In genomic region chr20:1893721-1894470, GRCh38 we compare ENCODE assay signal across 7 cellular contexts. TPM values are rescaled to one million over a fixed set of nuclear protein-coding genes. Genes with fewer than 3 reads are reported as not detected.
A peak's percentile ranks its signal among the peaks of the same experiment; 100 is the strongest.
DNase-seq lines count a peak whose midpoint lies in the region; ATAC-seq, FAIRE-seq and TF ChIP-seq lines count a peak whose summit lies in the region.

No MANE protein-coding gene starts in this region.

- no peak for FAIRE-seq in H54 (lab: Jason Lieb, UNC)

- H3K9me3 ChIP-seq in MG63 (no peaks in the 10 kb centered on the region), liver (ENCODE audit: control insufficient read depth in 4 of 4, low read length in 3 of 4) (no peaks in the 10 kb centered on the region)

- no peak for TF ChIP-seq POLR2A in H54 (IDR thresholded peaks at IDR 0.05; ENCODE audit: low read depth, low read length)

- ATAC-seq in HG03378 (IDR thresholded peaks at IDR 0.05; ENCODE audit: unreplicated experiment), result no peak

- peaks cover 8% of the 10 kb centered on the region for H3K36me3 ChIP-seq in MG63
- no peaks in the 10 kb centered on the region for H3K36me3 ChIP-seq in liver (ENCODE audit: control insufficient read depth in 4 of 4, insufficient read depth in 3 of 4, low read depth in 1 of 4, low read length in 3 of 4)

- H3K4me1 ChIP-seq in liver (ENCODE audit: control insufficient read depth in 4 of 4, insufficient read depth in 4 of 4, low read length in 3 of 4), result peaks cover 13 to 58% (median 34%) of the 10 kb centered on the region in 4 donors

- TF ChIP-seq CTCF in brain (conservative IDR thresholded peaks at IDR 0.05) (peak in 1 of 2 experiments; percentile 28), liver (IDR thresholded peaks at IDR 0.05; ENCODE audit: low read depth, low read length, missing input control) (no peak)

- H3K27ac Mint-ChIP-seq in brain, result peak overlapping the region; percentile 53 to 90 (median 66)

- H3K27ac ChIP-seq in liver (ENCODE audit: low read depth in 1 of 2, low read length in 2 of 2) (peak overlapping the region; percentile 81 to 87), temporal lobe (ENCODE audit: low read depth, low read length) (peak overlapping the region; percentile 95)

- WGBS in liver, result 30% methylated on average over 54 of the region's 54 CpGs

- H3K27me3 Mint-ChIP-seq in brain, result no peaks in the 10 kb centered on the region

- peak overlapping the region; percentile 69 for H3K4me3 ChIP-seq in MG63
- peak overlapping the region; percentile 42 to 88 (median 53) for H3K4me3 ChIP-seq in liver (ENCODE audit: low read depth in 1 of 3, low read length in 3 of 3)

- no peak for TF ChIP-seq RAD21 in liver (IDR thresholded peaks at IDR 0.05)

- no peaks in the 10 kb centered on the region for H3K9me3 Mint-ChIP-seq in brain

- no peaks in the 10 kb centered on the region for H3K36me3 Mint-ChIP-seq in brain

- H3K9ac ChIP-seq in liver (ENCODE audit: low read depth in 1 of 2, low read length in 2 of 2), result peak overlapping the region in 1 of 2 donors; percentile 30

- H3K4me3 Mint-ChIP-seq in brain, result peak overlapping the region; percentile 81 to 89 (median 84)

- H3K4me1 Mint-ChIP-seq in brain, result peaks cover 55% of the 10 kb centered on the region

- no peak for DNase-seq in MG63
- no peak for DNase-seq in H54 (ENCODE audit: insufficient read length, low spot score)
- DNase-seq in effector CD4-positive, alpha-beta T cell, result no peak

- H3K27me3 ChIP-seq in MG63 (no peaks in the 10 kb centered on the region), liver (ENCODE audit: control insufficient read depth in 4 of 4, insufficient read depth in 4 of 4, low read length in 3 of 4) (no peaks in the 10 kb centered on the region)

TF ChIP-seq in liver, 16 proteins besides CTCF, POLR2A, EP300 and RAD21:
- TF ChIP-seq HNF4A (conservative IDR thresholded peaks at IDR 0.05) (no peak), TAF1 (conservative IDR thresholded peaks at IDR 0.05) (peak; percentile 61), RXRA (IDR thresholded peaks at IDR 0.05) (peak in 1 of 2 donors; percentile 50), ZBTB33 (IDR thresholded peaks at IDR 0.05) (no peak), FOXA1 (IDR thresholded peaks at IDR 0.05) (no peak), SP1 (IDR thresholded peaks at IDR 0.05) (no peak), YY1 (IDR thresholded peaks at IDR 0.05) (peak; percentile 31), GABPA (IDR thresholded peaks at IDR 0.05 in 1 of 2, conservative IDR thresholded peaks at IDR 0.05 in 1 of 2) (no peak), ATF3 (IDR thresholded peaks at IDR 0.05) (no peak), EGR1 (IDR thresholded peaks at IDR 0.05; ENCODE audit: low read depth in 2 of 2) (no peak), FOXA2 (IDR thresholded peaks at IDR 0.05) (no peak), JUND (IDR thresholded peaks at IDR 0.05) (no peak), MAX (IDR thresholded peaks at IDR 0.05) (no peak), HNF4G (IDR thresholded peaks at IDR 0.05) (no peak), REST (IDR thresholded peaks at IDR 0.05) (no peak), NR2F2 (IDR thresholded peaks at IDR 0.05) (no peak)

RNA-seq across cellular contexts. Expression of gene SIRPA, which starts 1.3 kb away (rescaled TPM):
- total RNA-seq in MG63 (2014; rRNA removed; shearing (Covaris generic); ENCODE audit: low replicate concordance), result 37.7 and 38.1 TPM in 2 replicates
- polyA plus RNA-seq in brain (ENCODE audit: insufficient read depth, low read depth, low replicate concordance) (71.6 TPM), liver (10 to 100 TPM; 16.7 to 47.5 TPM)
- total RNA-seq in liver (10 to 100 TPM in 1 of 2 donors, 1 to 10 TPM in 1; 5.4 to 29.6 TPM), temporal lobe (9.3 TPM)
